In genomic region chr6:27553123-27553904, GRCh38 we compare ENCODE assay signal across 9 cellular contexts.
A peak's percentile ranks its signal among the peaks of the same experiment; 100 is the strongest.
DNase-seq lines count a peak whose midpoint lies in the region; ATAC-seq and TF ChIP-seq lines count a peak whose summit lies in the region.
"Had no signal": no experiment of that assay in that cellular context is flagged by ENCODE, and none has a peak within 500 bp of the region (broad histone marks: within the 10 kb centered on the region; RNA-seq: fewer than 3 reads in every experiment).

No MANE protein-coding gene starts in this region.

- no peak overlapping the region for H3K18ac ChIP-seq in trophoblast cell (ENCODE audit: low read length)

- H3K14ac ChIP-seq in trophoblast cell (ENCODE audit: low read length) = no peak overlapping the region

- peaks cover 1 to 7% of the 10 kb centered on the region in 2 experiments for H3K4me1 ChIP-seq in trophoblast cell (ENCODE audit: control insufficient read depth in 1 of 2, insufficient read depth in 2 of 2, low read length in 2 of 2)

- H3K27me3 Mint-ChIP-seq in T-cell = peaks cover 79 to 88% of the 10 kb centered on the region in 2 donors

- H4K8ac ChIP-seq in trophoblast cell (ENCODE audit: low read depth, low read length) = no peak overlapping the region

- H3K9ac ChIP-seq in trophoblast cell (ENCODE audit: low read length) = no peak overlapping the region

- no peaks in the 10 kb centered on the region for H3K9me3 ChIP-seq in trophoblast cell (ENCODE audit: insufficient read depth, low read depth, low read length)

- no peak overlapping the region for H2BK12ac ChIP-seq in trophoblast cell (ENCODE audit: low read length)

- no peak overlapping the region for H2BK120ac ChIP-seq in trophoblast cell (ENCODE audit: insufficient read depth, low read length, poor library complexity)

- peak overlapping the region in 1 of 2 donors; percentile 55 for H3K27ac Mint-ChIP-seq in T-cell

- H4K12ac ChIP-seq in trophoblast cell (ENCODE audit: low read depth, low read length) = no peak overlapping the region

- POLR2A ChIA-PET in T-cell (lab: Charles Lee) = no interaction called here

- no peak overlapping the region for H2AK5ac ChIP-seq in trophoblast cell (ENCODE audit: low read length)

- no peaks in the 10 kb centered on the region for H3K27me3 ChIP-seq in trophoblast cell (ENCODE audit: insufficient read depth, low read length)

- H4K91ac ChIP-seq in trophoblast cell (ENCODE audit: low read depth, low read length) = no peak overlapping the region

- H3K4me3 Mint-ChIP-seq in T-cell = no peak overlapping the region

- TF ChIP-seq CTCF in astrocyte of the spinal cord (IDR thresholded peaks at IDR 0.05; ENCODE audit: low read depth, low read length) = no peak

- CTCF ChIA-PET in T-cell (lab: Charles Lee) = no interaction called here

- peaks cover 3% of the 10 kb centered on the region for H3K36me3 Mint-ChIP-seq in T-cell

- H3K36me3 ChIP-seq in trophoblast cell (ENCODE audit: control insufficient read depth in 1 of 2, insufficient read depth in 2 of 2, low read length in 2 of 2) = no peaks in the 10 kb centered on the region

- no peak overlapping the region for H2BK5ac ChIP-seq in trophoblast cell (ENCODE audit: low read depth, low read length, poor library complexity)

- H3K4me3 ChIP-seq in astrocyte of the spinal cord (ENCODE audit: low read depth, low read length) (peak overlapping the region; percentile 4), trophoblast cell (ENCODE audit: low read depth, low read length) (no peak overlapping the region)

- peak; percentile 69 for DNase-seq in COLO829 (ENCODE audit: low spot score)
- DNase-seq in NCI-H460 (ENCODE audit: extremely low read depth, low read depth) = peak; percentile 66
- DNase-seq in astrocyte of the spinal cord (ENCODE audit: low read depth, low spot score) = peak; percentile 37
- peak in 1 of 2 donors; percentile 36 for DNase-seq in trophoblast cell
- DNase-seq in T-cell = no peak
- DNase-seq in NCI-H2107 treated with DMSO at 0.1 percent for 48 hours (lab: John Stamatoyannopoulos, UW; ENCODE audit: unreplicated experiment) = no peak
- DNase-seq in NCI-H345 treated with DMSO at 0.1 percent for 48 hours (lab: John Stamatoyannopoulos, UW; ENCODE audit: unreplicated experiment) = no peak
- DNase-seq: naive thymus-derived CD8-positive, alpha-beta T cell had no signal

- peaks cover 0 to 21% (median 12%) of the 10 kb centered on the region in 3 donors for H3K9me3 Mint-ChIP-seq in T-cell

- peaks cover 5% of the 10 kb centered on the region for H3K79me1 ChIP-seq in trophoblast cell (ENCODE audit: low read length)

- H3K4ac ChIP-seq in trophoblast cell (ENCODE audit: low read depth, low read length) = no peak overlapping the region

- no peaks in the 10 kb centered on the region for H3K79me2 ChIP-seq in trophoblast cell (ENCODE audit: control insufficient read depth, insufficient read depth, low read length, poor library complexity)

- no peak overlapping the region for H2AFZ ChIP-seq in trophoblast cell (ENCODE audit: insufficient read depth, low read length, poor library complexity)

- ATAC-seq in GM21576 (IDR thresholded peaks at IDR 0.05; ENCODE audit: unreplicated experiment) (peak; percentile 58), T-cell (replicated peaks in 1 of 4) (no peak)

- H3K23ac ChIP-seq in trophoblast cell (ENCODE audit: low read length) = no peak overlapping the region

- H3K4me2 ChIP-seq in trophoblast cell (ENCODE audit: low read length) = peak overlapping the region; percentile 62

- no peak overlapping the region for H3K27ac ChIP-seq in trophoblast cell (ENCODE audit: low read depth, low read length)

- in situ Hi-C loops in astrocyte of the spinal cord (cut with HindIII; ENCODE audit: low sequenced_read_pairs) = no loop called here

- peaks cover 0 to 8% (median 7%) of the 10 kb centered on the region in 3 donors for H3K4me1 Mint-ChIP-seq in T-cell

- no CpG with 5 or more reads among the region's 23 CpGs for WGBS in trophoblast cell (ENCODE audit: extremely low coverage, insufficient coverage, insufficient read length)

Comparison
In these comparisons a context has a peak if more than half of its experiments do, and no peak if none do; other contexts are left out.
1. DNase-seq: peak in COLO829 (single experiment), NCI-H460 (single experiment) and astrocyte of the spinal cord (single experiment); none in T-cell (0 of 34), NCI-H2107 treated with DMSO at 0.1 percent for 48 hours (single experiment) and NCI-H345 treated with DMSO at 0.1 percent for 48 hours (single experiment).